In the genomic region with DNA sequence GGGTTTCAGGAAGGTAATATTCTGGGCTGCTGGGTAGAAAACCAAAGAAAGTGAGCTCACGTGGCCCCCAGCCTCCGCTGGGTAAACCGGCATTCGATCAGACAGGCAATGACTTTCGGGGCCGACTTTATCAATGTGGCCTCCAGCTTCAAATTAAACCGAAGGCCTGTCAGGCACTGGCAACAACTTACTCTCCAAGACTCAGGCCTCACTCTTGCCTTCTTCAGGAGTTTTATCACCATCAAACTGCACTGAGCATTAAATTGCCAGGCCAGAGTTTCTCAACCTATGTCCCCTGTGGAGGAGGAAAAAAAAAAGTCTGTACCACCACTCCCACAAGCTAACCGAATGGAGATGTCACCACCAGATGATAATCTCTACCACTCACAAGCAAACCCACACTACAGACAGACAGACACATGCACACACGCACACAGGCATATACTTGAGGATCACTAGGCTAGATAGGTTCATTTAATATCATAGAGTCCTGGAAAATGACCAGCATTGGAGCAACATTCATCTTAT, we compare ENCODE assay signal across 8 cellular contexts. TPM values are rescaled to one million over a fixed set of nuclear protein-coding genes. Genes with fewer than 3 reads are reported as not detected.
DNase-seq lines count a peak whose midpoint lies in the region; ATAC-seq and TF ChIP-seq lines count a peak whose summit lies in the region.

No MANE protein-coding gene starts in this region.

- H3K4me1 Mint-ChIP-seq in activated naive CD4-positive, alpha-beta T cell treated with anti-CD3 and anti-CD28 coated beads for 36 hours (ENCODE audit: low read depth), result peaks cover 30% of the 10 kb centered on the region
- H3K4me1 Mint-ChIP-seq in activated T-cell treated with anti-CD3 and anti-CD28 coated beads, Interleukin-2, amount 50 U/mL, for 72 hours (ENCODE audit: low read depth), result peaks cover 36% of the 10 kb centered on the region

- no peak for ATAC-seq in activated T-cell treated with anti-CD3 and anti-CD28 coated beads, Interleukin-2, amount 50 U/mL, for 72 hours (replicated peaks in 1 of 2)
- no peak for ATAC-seq in GM18505 (IDR thresholded peaks at IDR 0.05; ENCODE audit: unreplicated experiment)

- DNase-seq in activated naive CD4-positive, alpha-beta T cell treated with anti-CD3 and anti-CD28 coated beads for 36 hours, result peak; percentile 6
- DNase-seq in activated naive CD4-positive, alpha-beta T cell treated with anti-CD3 and anti-CD28 coated beads, Interleukin-2, amount 50 U/mL, for 16 hours, result no peak
- DNase-seq in activated T-cell treated with anti-CD3 and anti-CD28 coated beads, Interleukin-2, amount 50 U/mL, for 72 hours, result peak in 1 of 2 donors; percentile 12
- DNase-seq in kidney epithelial cell (ENCODE audit: low read depth), result no peak
- DNase-seq in testis, result no peak
- DNase-seq in GDM1 (lab: John Stamatoyannopoulos, UW), result no peak
- no peak for DNase-seq in mucosa of gallbladder (ENCODE audit: low spot score)

- no peaks in the 10 kb centered on the region for H3K27me3 Mint-ChIP-seq in activated naive CD4-positive, alpha-beta T cell treated with anti-CD3 and anti-CD28 coated beads for 36 hours (ENCODE audit: low read depth)
- H3K27me3 Mint-ChIP-seq in activated T-cell treated with anti-CD3 and anti-CD28 coated beads, Interleukin-2, amount 50 U/mL, for 72 hours (ENCODE audit: low read depth), result no peaks in the 10 kb centered on the region

- peak overlapping the region; percentile 85 for H3K27ac Mint-ChIP-seq in activated naive CD4-positive, alpha-beta T cell treated with anti-CD3 and anti-CD28 coated beads for 36 hours
- peak overlapping the region; percentile 66 for H3K27ac Mint-ChIP-seq in activated T-cell treated with anti-CD3 and anti-CD28 coated beads, Interleukin-2, amount 50 U/mL, for 72 hours

- H3K36me3 Mint-ChIP-seq in activated naive CD4-positive, alpha-beta T cell treated with anti-CD3 and anti-CD28 coated beads for 36 hours (ENCODE audit: low read depth), result no peaks in the 10 kb centered on the region
- peaks cover 0 to 1% of the 10 kb centered on the region in 2 donors for H3K36me3 Mint-ChIP-seq in activated T-cell treated with anti-CD3 and anti-CD28 coated beads, Interleukin-2, amount 50 U/mL, for 72 hours (ENCODE audit: insufficient read depth in 2 of 2)

- H3K27me3 ChIP-seq in kidney epithelial cell (ENCODE audit: control insufficient read depth, insufficient read depth, low read length), result no peaks in the 10 kb centered on the region
- H3K27me3 ChIP-seq in testis, result no peaks in the 10 kb centered on the region

- H3K4me3 Mint-ChIP-seq in activated naive CD4-positive, alpha-beta T cell treated with anti-CD3 and anti-CD28 coated beads for 36 hours, result peak overlapping the region; percentile 83
- H3K4me3 Mint-ChIP-seq in activated T-cell treated with anti-CD3 and anti-CD28 coated beads, Interleukin-2, amount 50 U/mL, for 72 hours, result peak overlapping the region; percentile 87 to 89

- H3K4me1 ChIP-seq in testis, result peaks cover 17% of the 10 kb centered on the region

- peak overlapping the region; percentile 61 to 84 for H3K27ac ChIP-seq in testis

- TF ChIP-seq POLR2A in testis (IDR thresholded peaks at IDR 0.05) (no peak), GM18505 (IDR thresholded peaks at IDR 0.05; ENCODE audit: borderline replicate concordance, extremely low read depth, insufficient read depth, insufficient read length) (no peak)

- peak overlapping the region; percentile 80 for H3K4me3 ChIP-seq in kidney epithelial cell (ENCODE audit: low read depth, low read length)
- H3K4me3 ChIP-seq in testis, result peak overlapping the region; percentile 64 to 77

- WGBS in testis, 2 donors, result 33 to 41% methylated on average over 9 of the region's 9 CpGs

- no peaks in the 10 kb centered on the region for H3K9me3 Mint-ChIP-seq in activated naive CD4-positive, alpha-beta T cell treated with anti-CD3 and anti-CD28 coated beads for 36 hours
- no peaks in the 10 kb centered on the region for H3K9me3 Mint-ChIP-seq in activated T-cell treated with anti-CD3 and anti-CD28 coated beads, Interleukin-2, amount 50 U/mL, for 72 hours

- no peak for TF ChIP-seq CTCF in kidney epithelial cell (IDR thresholded peaks at IDR 0.05; ENCODE audit: insufficient read depth, low read length, poor library complexity, severe bottlenecking)
- no peak for TF ChIP-seq CTCF in testis (IDR thresholded peaks at IDR 0.05)

- intact Hi-C loops in activated naive CD4-positive, alpha-beta T cell treated with anti-CD3 and anti-CD28 coated beads for 36 hours (cut with micrococcal nuclease), result loop anchor here (2.0 to 5.0 kb wide), 6 partner anchors 41 to 1384 kb away; no protein-coding TSS in a partner anchor
- intact Hi-C loops in testis (cut with DNase I; ENCODE audit: low total_unique reads), result no loop called here

- H3K36me3 ChIP-seq in kidney epithelial cell (ENCODE audit: control insufficient read depth, insufficient read depth, low read length) (no peaks in the 10 kb centered on the region), testis (ENCODE audit: low read depth, missing control alignments) (no peaks in the 10 kb centered on the region)

- CTCF ChIA-PET in activated naive CD4-positive, alpha-beta T cell treated with anti-CD3 and anti-CD28 coated beads for 36 hours (lab: Charles Lee), result interaction anchor here (0.7 to 1.0 kb wide), 3 partner anchors 57 to 106 kb away, joined by 3 to 4 read pairs (median 3); no protein-coding TSS in a partner anchor

- no peaks in the 10 kb centered on the region for H3K9me3 ChIP-seq in testis

RNA-seq across cellular contexts. Expression of a gene that starts 1.1 kb away (rescaled TPM):
- total RNA-seq in activated naive CD4-positive, alpha-beta T cell treated with anti-CD3 and anti-CD28 coated beads for 36 hours, result 1 to 10 TPM; 6.3 to 7.3 TPM
- 10 to 100 TPM; 11.2 to 12.3 TPM for total RNA-seq in activated T-cell treated with anti-CD3 and anti-CD28 coated beads, Interleukin-2, amount 50 U/mL, for 72 hours
- 7.1 and 12.0 TPM in 2 replicates for total RNA-seq in kidney epithelial cell
- total RNA-seq in testis, result 1 to 10 TPM; 4.1 to 5.3 TPM
- polyA plus RNA-seq in testis (ENCODE audit: insufficient read depth, low read depth, low replicate concordance), result 4.5 TPM
- total RNA-seq in mucosa of gallbladder, result 44.2 TPM
